In the genomic region with DNA sequence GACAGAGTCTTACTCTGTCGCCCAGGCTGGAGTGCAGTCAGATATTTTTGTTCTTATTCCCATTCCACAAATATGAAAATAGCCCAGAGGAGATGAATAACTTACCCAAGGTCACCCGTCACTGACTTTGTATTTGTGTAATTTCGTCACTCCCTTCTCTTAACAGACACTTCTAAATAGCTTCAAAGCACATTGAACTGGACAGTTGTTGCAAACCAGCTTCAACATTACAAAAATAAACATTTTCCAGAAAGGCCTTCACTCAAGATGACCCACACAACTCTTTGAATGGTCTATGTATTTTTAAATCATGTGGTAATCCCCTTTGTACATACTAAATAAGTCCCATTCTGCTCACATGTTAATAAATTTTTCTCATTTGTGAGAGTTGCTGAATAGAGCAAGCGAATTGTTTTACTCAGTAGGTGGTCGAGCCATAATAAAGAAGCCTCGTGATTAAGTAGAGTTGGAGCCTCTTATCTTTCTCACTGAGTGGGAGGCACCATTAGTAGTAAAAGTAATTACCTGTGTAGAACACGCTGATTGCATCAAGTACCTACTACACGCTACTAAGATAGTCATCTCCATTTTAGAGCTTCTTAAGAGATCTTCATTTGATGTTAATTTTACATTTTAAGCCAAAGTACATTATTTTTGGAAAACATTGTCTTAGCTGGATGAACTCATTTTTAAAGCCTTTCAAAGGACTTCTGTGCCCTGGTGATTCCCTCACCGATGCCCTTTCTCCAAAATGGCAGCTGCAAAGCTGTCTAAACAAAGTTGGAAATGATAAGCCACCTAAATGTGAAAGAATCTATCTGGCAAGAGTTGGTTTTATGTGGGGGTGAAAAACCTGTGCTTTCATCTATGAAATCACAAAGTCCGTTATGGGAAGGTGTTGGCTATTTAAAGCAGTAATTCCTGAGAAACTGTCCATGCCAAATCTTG, we compare ENCODE assay signal across 18 cellular contexts.
DNase-seq lines count a peak whose midpoint lies in the region; ATAC-seq, FAIRE-seq and TF ChIP-seq lines count a peak whose summit lies in the region.
"Had no signal": no experiment of that assay in that cellular context is flagged by ENCODE, and none has a peak within 500 bp of the region (broad histone marks: within the 10 kb centered on the region; RNA-seq: fewer than 3 reads in every experiment).

No MANE protein-coding gene starts in this region.

- CTCF ChIA-PET in OCI-LY7 (lab: Charles Lee; ENCODE audit: unreplicated experiment): no interaction called here

- TF ChIP-seq POLR2A in esophagus squamous epithelium (IDR thresholded peaks at IDR 0.05): no peak

- peaks cover 31% of the 10 kb centered on the region for H3K4me1 ChIP-seq in OCI-LY7 (ENCODE audit: insufficient read depth, low read length, poor library complexity, severe bottlenecking)
- H3K4me1 ChIP-seq in esophagus squamous epithelium: peaks cover 0 to 36% (median 3%) of the 10 kb centered on the region in 3 donors
- H3K4me1 ChIP-seq in pancreas: peaks cover 15 to 46% (median 34%) of the 10 kb centered on the region in 3 donors
- peaks cover 33% of the 10 kb centered on the region for H3K4me1 ChIP-seq in GM23248 (ENCODE audit: insufficient read depth)
- H3K4me1 ChIP-seq: psoas muscle had no signal

- peaks cover 24% of the 10 kb centered on the region for H3F3A ChIP-seq in GM23248 (ENCODE audit: insufficient read depth)

- in situ Hi-C loops in GM23248 (cut with MboI) (no loop called here), GM13977 (cut with MboI; ENCODE audit: low pct_unique_long_range_greater_than_20kb, low sequenced_read_pairs, unreplicated experiment) (no loop called here)

- no peaks in the 10 kb centered on the region for H3K79me2 ChIP-seq in OCI-LY7 (ENCODE audit: insufficient read depth, low read depth, low read length)
- no peaks in the 10 kb centered on the region for H3K79me2 ChIP-seq in GM23248 (ENCODE audit: insufficient read depth)

- H3K4me3 ChIP-seq in OCI-LY7 (ENCODE audit: low read depth, low read length, poor library complexity, severe bottlenecking) (no peak overlapping the region), esophagus squamous epithelium (no peak overlapping the region), pancreas (no peak overlapping the region), GM23248 (no peak overlapping the region)
- H3K4me3 ChIP-seq: BLaER1 treated with 17β-estradiol and CSF1 and Interleukin-3, amounts not matched to agents 10 nM and 100 nM; psoas muscle had no signal

- H3K27ac ChIP-seq in OCI-LY7 (ENCODE audit: low read depth, low read length, poor library complexity, severe bottlenecking) (no peak overlapping the region), esophagus squamous epithelium (peak overlapping the region in 3 of 4 donors; percentile 15 to 71 (median 35)), pancreas (peak overlapping the region; percentile 19 to 85 (median 64)), GM23248 (no peak overlapping the region)
- H3K27ac ChIP-seq: 22Rv1; BLaER1 treated with 17β-estradiol and CSF1 and Interleukin-3, amounts not matched to agents 10 nM and 100 nM; psoas muscle had no signal

- H3K4me2 ChIP-seq in OCI-LY7 (ENCODE audit: low read length): 0 out of 2 replicates have a peak overlapping the region, but pooled peaks have one; percentile 20
- H3K4me2 ChIP-seq in GM23248 (ENCODE audit: unreplicated experiment): no peak overlapping the region
- H3K4me2 ChIP-seq: BLaER1 treated with 17β-estradiol and CSF1 and Interleukin-3, amounts not matched to agents 10 nM and 100 nM had no signal

- H3K36me3 ChIP-seq in OCI-LY7 (ENCODE audit: insufficient read depth, low read length) (no peaks in the 10 kb centered on the region), esophagus squamous epithelium (no peaks in the 10 kb centered on the region), pancreas (no peaks in the 10 kb centered on the region), GM23248 (ENCODE audit: low read depth) (no peaks in the 10 kb centered on the region)
- H3K36me3 ChIP-seq: BLaER1 treated with 17β-estradiol and CSF1 and Interleukin-3, amounts not matched to agents 10 nM and 100 nM had no signal

- no peak for FAIRE-seq in pancreas (lab: Jason Lieb, UNC)
- FAIRE-seq: H54 had no signal

- H3K27me3 ChIP-seq in esophagus squamous epithelium (no peaks in the 10 kb centered on the region), pancreas (no peaks in the 10 kb centered on the region), GM23248 (replicated peaks; ENCODE audit: insufficient read depth) (no peaks in the 10 kb centered on the region)
- H3K27me3 ChIP-seq: BLaER1 treated with 17β-estradiol and CSF1 and Interleukin-3, amounts not matched to agents 10 nM and 100 nM had no signal

- no peak overlapping the region for H3K9ac ChIP-seq in GM23248
- H3K9ac ChIP-seq: BLaER1 treated with 17β-estradiol and CSF1 and Interleukin-3, amounts not matched to agents 10 nM and 100 nM had no signal

- H2AFZ ChIP-seq in OCI-LY7 (ENCODE audit: low read length): peak overlapping the region; percentile 80
- H2AFZ ChIP-seq in GM23248: no peak overlapping the region

- H3K9me3 ChIP-seq in OCI-LY7 (ENCODE audit: low read length) (no peaks in the 10 kb centered on the region), esophagus squamous epithelium (no peaks in the 10 kb centered on the region), pancreas (no peaks in the 10 kb centered on the region), GM23248 (ENCODE audit: low read depth) (no peaks in the 10 kb centered on the region)
- H3K9me3 ChIP-seq: BLaER1 treated with 17β-estradiol and CSF1 and Interleukin-3, amounts not matched to agents 10 nM and 100 nM; psoas muscle had no signal

- H4K20me1 ChIP-seq in OCI-LY7 (ENCODE audit: insufficient read depth, low read length) (no peaks in the 10 kb centered on the region), GM23248 (ENCODE audit: insufficient read depth) (no peaks in the 10 kb centered on the region)
- H4K20me1 ChIP-seq: BLaER1 treated with 17β-estradiol and CSF1 and Interleukin-3, amounts not matched to agents 10 nM and 100 nM had no signal

- no peaks in the 10 kb centered on the region for H3K9me2 ChIP-seq in OCI-LY7 (ENCODE audit: insufficient read depth, low read length)
- no peaks in the 10 kb centered on the region for H3K9me2 ChIP-seq in GM23248 (ENCODE audit: insufficient read depth)

- 74 to 79% methylated on average over 10 of the region's 10 CpGs for WGBS in esophagus squamous epithelium, 2 donors
- WGBS in pancreas, 2 donors: 56 to 58% methylated on average over 10 of the region's 10 CpGs
- WGBS in GM23248 (ENCODE audit: low coverage in 1 of 2, low lambda C conversion rate in 2 of 2, missing lambda C conversion rate in 2 of 2), 2 experiments: 90 to 92% methylated on average over 10 of the region's 10 CpGs

- no TSS peak for BruUV-seq in OCI-LY7 (replicated peaks; lab: Mats Ljungman, UMichigan)

- intact Hi-C loops in OCI-LY7 (cut with micrococcal nuclease; ENCODE audit: unreplicated experiment) (no loop called here), esophagus squamous epithelium (cut with DNase I) (no loop called here), pancreas (cut with DNase I) (no loop called here)

- POLR2A ChIA-PET in OCI-LY7 (lab: Charles Lee): interaction anchor here (0.5 to 2.4 kb wide), 9 partner anchors 9 to 345 kb away, joined by 3 to 6 read pairs (median 5); no protein-coding TSS in a partner anchor

- TF ChIP-seq CTCF in OCI-LY7 (conservative IDR thresholded peaks at IDR 0.05; ENCODE audit: low read length) (no peak), esophagus squamous epithelium (IDR thresholded peaks at IDR 0.05) (no peak), pancreas (IDR thresholded peaks at IDR 0.05) (no peak), GM13977 (IDR thresholded peaks at IDR 0.05; ENCODE audit: extremely low read depth, insufficient read depth, missing control alignments) (no peak)

- DNase-seq in NCI-H510A treated with DMSO at 0.1 percent for 48 hours (lab: John Stamatoyannopoulos, UW) (peak; percentile 18), NCI-H510A (lab: John Stamatoyannopoulos, UW) (no peak), OCI-LY7 (ENCODE audit: low spot score) (no peak), esophagus squamous epithelium (lab: John Stamatoyannopoulos, UW) (no peak), pancreas (no peak), GM23248 (no peak), NCI-H2171 (lab: John Stamatoyannopoulos, UW) (no peak), GM13977 (ENCODE audit: low spot score) (no peak)
- DNase-seq: amniotic stem cell, cortex of kidney, hypothalamus, naive B cell, NCI-H1048, NCI-H446, psoas muscle had no signal

- ATAC-seq in pancreas: peak; percentile 50 to 66 (median 54)
- ATAC-seq: psoas muscle had no signal

Comparison
In these comparisons a context has a peak if more than half of its experiments do, and no peak if none do; other contexts are left out.
1. H3K27ac ChIP-seq: peak in esophagus squamous epithelium (3 of 4) and pancreas (4 of 4); none in OCI-LY7 (single experiment) and GM23248 (single experiment).